8 cellular contexts compared by ENCODE assay signal in the genomic region with DNA sequence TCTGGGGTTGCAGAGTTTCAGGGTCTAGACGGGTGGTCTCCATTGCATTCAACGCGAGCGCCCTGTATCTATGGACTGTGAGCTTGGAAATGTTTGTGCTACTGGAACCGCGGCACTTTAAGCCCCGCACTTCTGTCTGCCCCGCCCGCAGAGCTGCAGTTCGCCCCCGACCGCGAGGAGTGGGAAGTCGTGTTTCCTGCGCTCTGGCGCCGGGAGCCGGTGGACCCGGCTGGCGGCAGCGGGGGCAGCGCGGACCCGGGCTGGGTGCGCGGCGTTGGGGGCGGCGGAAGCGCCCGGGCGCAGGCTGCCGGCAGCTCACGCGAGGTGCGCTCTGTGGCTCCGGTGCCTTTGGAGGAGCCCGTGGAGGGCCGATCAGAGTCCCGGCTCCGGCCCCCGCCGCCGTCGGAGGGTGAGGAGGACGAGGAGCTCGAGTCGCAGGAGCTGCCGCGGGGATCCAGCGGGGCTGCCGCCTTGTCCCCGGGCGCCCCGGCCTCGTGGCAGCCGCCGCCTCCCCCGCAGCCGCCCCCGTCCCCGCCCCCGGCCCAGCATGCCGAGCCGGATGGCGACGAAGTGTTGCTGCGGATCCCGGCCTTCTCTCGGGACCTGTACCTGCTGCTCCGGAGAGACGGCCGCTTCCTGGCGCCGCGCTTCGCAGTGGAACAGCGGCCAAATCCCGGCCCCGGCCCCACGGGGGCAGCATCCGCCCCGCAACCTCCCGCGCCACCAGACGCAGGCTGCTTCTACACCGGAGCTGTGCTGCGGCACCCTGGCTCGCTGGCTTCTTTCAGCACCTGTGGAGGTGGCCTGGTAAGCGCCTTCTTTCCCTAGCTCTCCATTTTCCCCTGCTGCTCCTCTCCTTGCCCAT. TPM values are rescaled to one million over a fixed set of nuclear protein-coding genes. Genes with fewer than 3 reads are reported as not detected.
DNase-seq lines count a peak whose midpoint lies in the region; ATAC-seq and TF ChIP-seq lines count a peak whose summit lies in the region.

No MANE protein-coding gene starts in this region.

- H3K36me3 ChIP-seq in MM.1S (replicated peaks; ENCODE audit: insufficient read depth, low read length) (no peaks in the 10 kb centered on the region), stomach smooth muscle (ENCODE audit: control insufficient read depth in 2 of 2, insufficient read depth in 2 of 2, low read length in 2 of 2) (no peaks in the 10 kb centered on the region)

- H3K27ac Mint-ChIP-seq in MCF 10A (ENCODE audit: low read depth, unreplicated experiment): no peak overlapping the region

- H3K27me3 ChIP-seq in MM.1S (replicated peaks; ENCODE audit: insufficient read depth, low read length): no peaks in the 10 kb centered on the region
- H3K27me3 ChIP-seq in stomach smooth muscle (ENCODE audit: control insufficient read depth in 1 of 2, insufficient read depth in 2 of 2, low read length in 2 of 2): peaks cover 11 to 35% of the 10 kb centered on the region in 2 donors

- H3K4me2 ChIP-seq in MM.1S (ENCODE audit: low read depth, low read length): peak overlapping the region; percentile 99

- H3K4me1 ChIP-seq in MM.1S (ENCODE audit: low read length) (0 out of 2 replicates have a peak, but pooled peaks cover 5% of the 10 kb centered on the region), stomach smooth muscle (ENCODE audit: control insufficient read depth, insufficient read depth, low read length) (peaks cover 13% of the 10 kb centered on the region)

- CTCF ChIA-PET in MCF 10A (lab: Yijun Ruan, JAX): interaction anchor here (0.6 to 2.3 kb wide), 15 partner anchors 15 to 391 kb away, joined by 3 to 11 read pairs (median 3); no protein-coding TSS in a partner anchor

- no peaks in the 10 kb centered on the region for H3K36me3 Mint-ChIP-seq in MCF 10A (ENCODE audit: insufficient read depth, unreplicated experiment)

- ATAC-seq in GM19372 (IDR thresholded peaks at IDR 0.05; ENCODE audit: low read depth, unreplicated experiment) (peak; percentile 27), GM19035 (IDR thresholded peaks at IDR 0.05; ENCODE audit: unreplicated experiment) (no peak)

- H3K9me3 ChIP-seq in MM.1S (replicated peaks; ENCODE audit: insufficient read depth, low read length): no peaks in the 10 kb centered on the region
- H3K9me3 ChIP-seq in stomach smooth muscle (ENCODE audit: control insufficient read depth in 2 of 2, low read length in 2 of 2): no peaks in the 10 kb centered on the region

- TF ChIP-seq CTCF in MM.1S (IDR thresholded peaks at IDR 0.05; ENCODE audit: low read length) (peak; percentile 49), MCF 10A (IDR thresholded peaks at IDR 0.05; ENCODE audit: unreplicated experiment) (no peak)

- intact Hi-C loops in MCF 10A (cut with micrococcal nuclease): no loop called here

- H3K27me3 Mint-ChIP-seq in MCF 10A (ENCODE audit: insufficient read depth, unreplicated experiment): peaks cover 53% of the 10 kb centered on the region

- H4K20me1 ChIP-seq in MM.1S (ENCODE audit: insufficient read depth, low read length): no peaks in the 10 kb centered on the region

- H3K9me3 Mint-ChIP-seq in MCF 10A (ENCODE audit: unreplicated experiment): no peaks in the 10 kb centered on the region

- H2AFZ ChIP-seq in MM.1S (ENCODE audit: low read length): peak overlapping the region; percentile 92

- H3K9me2 ChIP-seq in MM.1S (replicated peaks; ENCODE audit: insufficient read depth, low read length): no peaks in the 10 kb centered on the region

- H3K4me3 Mint-ChIP-seq in MCF 10A (ENCODE audit: unreplicated experiment): peak overlapping the region; percentile 62

- H3K9ac ChIP-seq in MM.1S (ENCODE audit: low read length): peak overlapping the region; percentile 52
- no peak overlapping the region for H3K9ac ChIP-seq in stomach smooth muscle (ENCODE audit: low read length in 2 of 2)

- no peaks in the 10 kb centered on the region for H3K4me1 Mint-ChIP-seq in MCF 10A (ENCODE audit: insufficient read depth, unreplicated experiment)

- peaks cover 18% of the 10 kb centered on the region; the same call in 1 of the 2 replicates for H3F3A ChIP-seq in MM.1S (ENCODE audit: insufficient read depth, low read length)

- H3K79me2 ChIP-seq in MM.1S (ENCODE audit: low read length): no peaks in the 10 kb centered on the region

- DNase-seq in AG08396 (ENCODE audit: low spot score) (peak; percentile 15), MM.1S (peak; percentile 56), MCF 10A (ENCODE audit: unreplicated experiment) (no peak), kidney tubule cell (ENCODE audit: low spot score) (peak; percentile 47), NCI-H2196 treated with DMSO at 0.1 percent for 48 hours (lab: John Stamatoyannopoulos, UW; ENCODE audit: unreplicated experiment) (no peak)

- POLR2A ChIA-PET in MCF 10A (lab: Yijun Ruan, JAX): interaction anchor here (0.6 kb wide), 1 partner anchor 134 kb away, joined by 3 read pairs; no protein-coding TSS in a partner anchor

- H3K4me3 ChIP-seq in MM.1S (ENCODE audit: low read length) (peak overlapping the region; percentile 66), stomach smooth muscle (ENCODE audit: low read length in 2 of 2) (peak overlapping the region; percentile 65 to 71)

- no TSS peak for BruUV-seq in MCF 10A (replicated peaks; lab: Mats Ljungman, UMichigan)

- H3K27ac ChIP-seq in MM.1S (ENCODE audit: low read length) (peak overlapping the region; percentile 59; the same call in 1 of the 2 replicates), stomach smooth muscle (ENCODE audit: low read length) (no peak overlapping the region)

RNA-seq across cellular contexts. Expression of gene ADAMTS19, which starts 1.1 kb away (rescaled TPM):
- total RNA-seq in MCF 10A (2022): not detected in 2 replicates

Comparison
In these comparisons a context has a peak if more than half of its experiments do, and no peak if none do; other contexts are left out.
1. DNase-seq: peak in AG08396 (single experiment), MM.1S (single experiment) and kidney tubule cell (single experiment); none in MCF 10A (single experiment) and NCI-H2196 treated with DMSO at 0.1 percent for 48 hours (single experiment).